Comparison of ENCODE assay signal across 11 cellular contexts in the genomic region with DNA sequence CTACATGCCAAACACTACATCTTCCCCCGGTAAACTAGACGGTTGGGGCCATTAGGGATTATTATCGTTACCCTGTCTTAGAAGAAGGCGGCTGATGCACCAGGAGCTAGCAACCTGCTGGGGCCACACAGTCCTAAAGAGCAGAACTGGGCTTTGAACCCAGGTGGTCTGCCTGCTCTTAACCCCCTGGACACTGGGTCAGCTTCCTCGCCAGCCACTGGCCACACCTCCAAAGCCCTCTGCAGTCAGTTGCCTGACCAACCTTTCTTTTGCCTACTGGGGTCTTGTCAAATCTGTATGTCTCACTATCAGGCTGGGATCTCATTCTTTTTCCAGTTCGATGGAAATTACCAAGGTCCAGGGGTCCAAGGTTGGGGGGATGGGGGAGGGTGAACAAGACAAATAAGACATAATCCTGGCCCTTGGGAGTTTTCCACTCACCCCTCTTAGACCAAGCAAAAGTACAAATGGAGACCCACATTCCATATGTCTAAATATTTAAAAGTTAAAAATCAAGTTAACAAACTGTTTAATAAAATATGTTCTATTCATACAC.
"Had no signal": no experiment of that assay in that cellular context is flagged by ENCODE, and none has a peak within 500 bp of the region (broad histone marks: within the 10 kb centered on the region; RNA-seq: fewer than 3 reads in every experiment).

No MANE protein-coding gene starts in this region.

- H3K9me3 ChIP-seq: HAP-1 had no signal

- H3K36me3 ChIP-seq: HAP-1 had no signal

- DNase-seq: GM23248, GOT3, H7, H9, HCEC 1CT, HFFc6 had no signal

- H3K4me2 ChIP-seq: GM23338 had no signal

- H3K4me3 ChIP-seq: GM23248, GM23338, HAP-1 had no signal

- H3K4me1 ChIP-seq: HAP-1 had no signal

- H3K9ac ChIP-seq: GM23248 had no signal

- H3K27ac ChIP-seq: GM23248 had no signal

- ATAC-seq: GM23338, HCT116 had no signal

- FAIRE-seq: H1, H54 had no signal

- H2AFZ ChIP-seq: GM23248, GM23338 had no signal
